ENCODE assay signal across 12 cellular contexts in genomic region chr12:40099423-40099853, GRCh38. TPM values are rescaled to one million over a fixed set of nuclear protein-coding genes. Genes with fewer than 3 reads are reported as not detected.
DNase-seq lines count a peak whose midpoint lies in the region; ATAC-seq and TF ChIP-seq lines count a peak whose summit lies in the region.
"Had no signal": no experiment of that assay in that cellular context is flagged by ENCODE, and none has a peak within 500 bp of the region (broad histone marks: within the 10 kb centered on the region; RNA-seq: fewer than 3 reads in every experiment).

No MANE protein-coding gene starts in this region.

- no TSS peak for BruUV-seq in PC-9 (replicated peaks; lab: Mats Ljungman, UMichigan)

- no peak overlapping the region for H3K9ac ChIP-seq in MM.1S (ENCODE audit: low read length)

- H3K27ac ChIP-seq in PC-9 (no peak overlapping the region), foreskin keratinocyte (no peak overlapping the region), MM.1S (ENCODE audit: low read length) (no peak overlapping the region)
- H3K27ac ChIP-seq: gastrocnemius medialis had no signal

- H3F3A ChIP-seq in PC-9 (ENCODE audit: insufficient read depth, low read depth) (no peaks in the 10 kb centered on the region), MM.1S (ENCODE audit: insufficient read depth, low read length) (no peaks in the 10 kb centered on the region)

- intact Hi-C loops in PC-9 (cut with micrococcal nuclease; ENCODE audit: unreplicated experiment) = no loop called here

- H3K9me3 ChIP-seq in PC-9 (ENCODE audit: insufficient read depth, low read depth) = no peaks in the 10 kb centered on the region
- H3K9me3 ChIP-seq in MM.1S (replicated peaks; ENCODE audit: insufficient read depth, low read length) = no peaks in the 10 kb centered on the region
- H3K9me3 ChIP-seq: gastrocnemius medialis had no signal

- H3K4me3 ChIP-seq in PC-9 (no peak overlapping the region), MM.1S (ENCODE audit: low read length) (no peak overlapping the region)
- H3K4me3 ChIP-seq: gastrocnemius medialis, GM23338 had no signal

- H3K4me2 ChIP-seq in PC-9 = no peak overlapping the region
- H3K4me2 ChIP-seq in MM.1S (ENCODE audit: low read depth, low read length) = no peak overlapping the region
- H3K4me2 ChIP-seq: GM23338 had no signal

- POLR2A ChIA-PET in PC-9 (lab: Charles Lee; ENCODE audit: unreplicated experiment) = interaction anchor here (0.7 kb wide), 1 partner anchor 296 kb away, joined by 11 read pairs; no protein-coding TSS in a partner anchor

- CTCF ChIA-PET in PC-9 (lab: Charles Lee) = no interaction called here

- ATAC-seq in foreskin keratinocyte (peak; percentile 36), GM21515 (IDR thresholded peaks at IDR 0.05; ENCODE audit: unreplicated experiment) (no peak)
- ATAC-seq: gastrocnemius medialis; GM23338; naive thymus-derived CD4-positive, alpha-beta T cell had no signal

- H4K20me1 ChIP-seq in PC-9 (ENCODE audit: insufficient read depth) (no peaks in the 10 kb centered on the region), MM.1S (ENCODE audit: insufficient read depth, low read length) (no peaks in the 10 kb centered on the region)

- H3K79me2 ChIP-seq in PC-9 (ENCODE audit: low read depth) (no peaks in the 10 kb centered on the region), MM.1S (ENCODE audit: low read length) (no peaks in the 10 kb centered on the region)

- no peaks in the 10 kb centered on the region for H3K27me3 ChIP-seq in PC-9 (ENCODE audit: insufficient read depth, low read depth)
- no peaks in the 10 kb centered on the region for H3K27me3 ChIP-seq in foreskin keratinocyte
- no peaks in the 10 kb centered on the region for H3K27me3 ChIP-seq in MM.1S (replicated peaks; ENCODE audit: insufficient read depth, low read length)
- H3K27me3 ChIP-seq: gastrocnemius medialis had no signal

- no peak for TF ChIP-seq CTCF in PC-9 (conservative IDR thresholded peaks at IDR 0.05)
- no peak for TF ChIP-seq CTCF in foreskin keratinocyte (conservative IDR thresholded peaks at IDR 0.05)
- TF ChIP-seq CTCF in MM.1S (IDR thresholded peaks at IDR 0.05; ENCODE audit: low read length) = no peak

- 0 out of 2 replicates have a peak overlapping the region, but pooled peaks have one; percentile 18 for H2AFZ ChIP-seq in PC-9
- H2AFZ ChIP-seq in MM.1S (ENCODE audit: low read length) = no peak overlapping the region
- H2AFZ ChIP-seq: GM23338 had no signal

- H3K4me1 ChIP-seq in PC-9 (replicated peaks; ENCODE audit: insufficient read depth) (peaks cover 3% of the 10 kb centered on the region; the same call in 1 of the 2 replicates), foreskin keratinocyte (no peaks in the 10 kb centered on the region), MM.1S (ENCODE audit: low read length) (no peaks in the 10 kb centered on the region)

- DNase-seq in HuH-7 (ENCODE audit: low spot score) (peak; percentile 57), PC-9 (no peak), foreskin keratinocyte (peak in 1 of 2 donors; percentile 11), pons (ENCODE audit: low spot score) (peak; percentile 46), MM.1S (no peak)
- no peak for DNase-seq in activated T-cell treated with anti-CD3 and anti-CD28 coated beads, Interleukin-2, amount 50 U/mL, for 1 hour
- DNase-seq: activated CD4-positive, alpha-beta T cell treated with anti-CD3 and anti-CD28 coated beads, Interleukin-2, amount 50 U/mL, for 48 hours; gastrocnemius medialis; GDM1; naive thymus-derived CD4-positive, alpha-beta T cell had no signal

- H3K36me3 ChIP-seq in PC-9 (ENCODE audit: low read depth) = no peaks in the 10 kb centered on the region
- no peaks in the 10 kb centered on the region for H3K36me3 ChIP-seq in MM.1S (replicated peaks; ENCODE audit: insufficient read depth, low read length)
- H3K36me3 ChIP-seq: gastrocnemius medialis had no signal

- H3K9me2 ChIP-seq in PC-9 (ENCODE audit: insufficient read depth) (no peaks in the 10 kb centered on the region), MM.1S (replicated peaks; ENCODE audit: insufficient read depth, low read length) (no peaks in the 10 kb centered on the region)

RNA-seq across cellular contexts. Expression of gene SLC2A13, which starts 6.4 kb away (rescaled TPM):
- total RNA-seq in PC-9 (2021) (1.0 and 1.6 TPM in 2 replicates), foreskin keratinocyte (1.9 and 2.3 TPM in 2 replicates)
- 0.39 and 0.46 TPM in 2 replicates for polyA plus RNA-seq in foreskin keratinocyte

Comparison
In these comparisons a context has a peak if more than half of its experiments do, and no peak if none do; other contexts are left out.
1. DNase-seq: peak in HuH-7 (single experiment) and pons (single experiment); none in PC-9 (0 of 2), activated T-cell treated with anti-CD3 and anti-CD28 coated beads, Interleukin-2, amount 50 U/mL, for 1 hour (single experiment) and MM.1S (single experiment).